In genomic region chr3:133153382-133153781, GRCh38 we compare ENCODE assay signal across 20 cellular contexts.
"Had no signal": no experiment of that assay in that cellular context is flagged by ENCODE, and none has a peak within 500 bp of the region (broad histone marks: within the 10 kb centered on the region; RNA-seq: fewer than 3 reads in every experiment).

No MANE protein-coding gene starts in this region.

- H3K4me1 Mint-ChIP-seq: natural killer cell had no signal

- H3K27ac Mint-ChIP-seq: natural killer cell had no signal

- FAIRE-seq: islet of Langerhans had no signal

- H3K36me3 Mint-ChIP-seq: natural killer cell had no signal

- H3K4me3 ChIP-seq: esophagus muscularis mucosa, gastrocnemius medialis, heart right ventricle, mucosa of descending colon, spleen, stomach had no signal

- H3K27ac ChIP-seq: epithelial cell of prostate, esophagus muscularis mucosa, gastrocnemius medialis, heart right ventricle, spleen, stomach had no signal

- ATAC-seq: gastrocnemius medialis, heart right ventricle, left lobe of liver, mucosa of descending colon, natural killer cell, sciatic nerve had no signal

- H3K9me3 ChIP-seq: esophagus muscularis mucosa, gastrocnemius medialis, mucosa of descending colon, stomach had no signal

- DNase-seq: effector memory CD4-positive, alpha-beta T cell; gastrocnemius medialis; heart right ventricle; kidney glomerular epithelial cell; mammary epithelial cell; mucosa of descending colon; natural killer cell; posterior cingulate gyrus; spleen; stimulated activated CD4-positive, alpha-beta T cell treated with anti-CD3 and anti-CD28 coated beads, Interleukin-2, amount 100 ng/mL, for 24 hours; stimulated activated CD4-positive, alpha-beta T cell treated with anti-CD3 and anti-CD28 coated beads, Interleukin-4, amount 100 ng/mL, for 4 hours; stimulated activated naive CD4-positive, alpha-beta T cell; stomach; substantia nigra had no signal

- H3K36me3 ChIP-seq: esophagus muscularis mucosa, gastrocnemius medialis, heart right ventricle, spleen, stomach had no signal

- H3K27me3 ChIP-seq: esophagus muscularis mucosa, gastrocnemius medialis, heart right ventricle, stomach had no signal

- H3K4me3 Mint-ChIP-seq: natural killer cell, neural crest cell had no signal

- H3K4me1 ChIP-seq: esophagus muscularis mucosa, gastrocnemius medialis, heart right ventricle, spleen, stomach had no signal
